ENCODE assay signal across 1 cellular context in the genomic region with DNA sequence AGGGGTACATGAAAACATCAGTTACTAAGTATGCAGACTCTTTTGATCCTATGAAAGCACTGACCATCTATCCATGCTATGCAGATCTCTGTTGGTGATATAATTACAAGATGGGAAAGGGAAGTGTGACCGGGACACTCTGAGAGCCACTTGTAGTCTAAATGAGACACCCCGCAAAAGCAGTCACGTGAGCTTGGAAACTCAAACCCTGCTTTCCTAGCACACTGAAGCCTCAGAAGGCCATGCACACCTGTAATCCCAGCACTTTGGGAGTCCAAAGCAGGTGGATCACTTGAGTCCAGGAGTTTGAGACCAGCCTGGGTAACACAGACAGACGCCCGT.
TF ChIP-seq lines count a peak whose summit lies in the region.

No MANE protein-coding gene starts in this region.

TF ChIP-seq in IMR-90, 13 proteins besides CTCF, POLR2A, EP300 and RAD21:
- TF ChIP-seq RCOR1 (IDR thresholded peaks at IDR 0.05; ENCODE audit: insufficient replicate concordance, low read length) (no peak), MXI1 (IDR thresholded peaks at IDR 0.05; ENCODE audit: borderline replicate concordance, low read depth, low read length) (no peak), FOS (IDR thresholded peaks at IDR 0.05; ENCODE audit: low read depth, low read length) (no peak), CHD1 (IDR thresholded peaks at IDR 0.05; ENCODE audit: low read depth, low read length) (no peak), BHLHE40 (IDR thresholded peaks at IDR 0.05; ENCODE audit: low read depth, low read length) (no peak)
- TF ChIP-seq, protein P1, sequence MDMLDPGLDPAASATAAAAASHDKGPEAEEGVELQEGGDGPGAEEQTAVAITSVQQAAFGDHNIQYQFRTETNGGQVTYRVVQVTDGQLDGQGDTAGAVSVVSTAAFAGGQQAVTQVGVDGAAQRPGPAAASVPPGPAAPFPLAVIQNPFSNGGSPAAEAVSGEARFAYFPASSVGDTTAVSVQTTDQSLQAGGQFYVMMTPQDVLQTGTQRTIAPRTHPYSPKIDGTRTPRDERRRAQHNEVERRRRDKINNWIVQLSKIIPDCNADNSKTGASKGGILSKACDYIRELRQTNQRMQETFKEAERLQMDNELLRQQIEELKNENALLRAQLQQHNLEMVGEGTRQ (IDR thresholded peaks at IDR 0.05; ENCODE audit: low read depth, low read length): no peak
